In genomic region chr7:123770378-123770777, GRCh38 we compare ENCODE assay signal across 8 cellular contexts. TPM values are rescaled to one million over a fixed set of nuclear protein-coding genes. Genes with fewer than 3 reads are reported as not detected.
DNase-seq lines count a peak whose midpoint lies in the region; ATAC-seq, FAIRE-seq and TF ChIP-seq lines count a peak whose summit lies in the region.

No MANE protein-coding gene starts in this region.

- H3K4me3 ChIP-seq in HCT116 (replicated peaks in 1 of 2; ENCODE audit: low read depth in 1 of 2, low read length in 2 of 2) (no peak overlapping the region), NB4 (ENCODE audit: low read depth, low read length) (no peak overlapping the region), fibroblast of mammary gland (ENCODE audit: control insufficient read depth, low read depth, low read length) (no peak overlapping the region), mesendoderm (ENCODE audit: low read length) (no peak overlapping the region)

- no peak overlapping the region for H3K18ac ChIP-seq in mesendoderm (ENCODE audit: low read length)

- no TSS peak for BruUV-seq in HCT116 (replicated peaks; lab: Mats Ljungman, UMichigan)

- no peak overlapping the region for H4K5ac ChIP-seq in mesendoderm (ENCODE audit: low read length)

- H2BK5ac ChIP-seq in mesendoderm (ENCODE audit: low read length): no peak overlapping the region

- H3K79me2 ChIP-seq in HCT116 (ENCODE audit: insufficient read depth, low read length) (no peaks in the 10 kb centered on the region), mesendoderm (ENCODE audit: control insufficient read depth, insufficient read depth, low read length) (no peaks in the 10 kb centered on the region)

- H3K4me2 ChIP-seq in HCT116 (ENCODE audit: low read length) (no peak overlapping the region), mesendoderm (ENCODE audit: low read length) (no peak overlapping the region)

- no peaks in the 10 kb centered on the region for H4K20me1 ChIP-seq in HCT116 (ENCODE audit: insufficient read depth)

- POLR2A ChIA-PET in HCT116 (lab: Charles Lee): interaction anchor here (1.0 kb wide), 1 partner anchor 79 kb away, joined by 3 read pairs; no protein-coding TSS in a partner anchor
- POLR2A ChIA-PET in activated CD4-positive, alpha-beta T cell treated with anti-CD3 and anti-CD28 coated beads, Interleukin-2, amount 10 ng/mL, durations not matched to agents 7 days and 5 days (lab: Charles Lee): no interaction called here

- DNase-seq in GM18507 (ENCODE audit: extremely low spot score, insufficient read length, low read depth) (no peak), HCT116 (ENCODE audit: low read depth, low spot score) (no peak), NB4 (ENCODE audit: low read depth) (peak; percentile 82), fibroblast of mammary gland (ENCODE audit: low read depth) (peak; percentile 89), NCI-H146 (lab: John Stamatoyannopoulos, UW) (no peak), type B pancreatic cell (ENCODE audit: extremely low spot score, unreplicated experiment) (no peak), mesendoderm (no peak)
- no peak for DNase-seq in activated CD4-positive, alpha-beta T cell treated with anti-CD3 and anti-CD28 coated beads, Interleukin-2, amount 10 ng/mL, durations not matched to agents 7 days and 5 days

- H3K9me3 ChIP-seq in HCT116 (ENCODE audit: control insufficient read depth in 1 of 2, insufficient read depth in 1 of 2, low read depth in 1 of 2, low read length in 2 of 2): no peaks in the 10 kb centered on the region

- WGBS in mesendoderm (ENCODE audit: extremely low coverage, insufficient coverage, low lambda C conversion rate): no CpG with 5 or more reads among the region's 8 CpGs

- peak; percentile 52 for FAIRE-seq in GM18507 (lab: Jason Lieb, UNC)

- H3K36me3 Mint-ChIP-seq in type B pancreatic cell: no peaks in the 10 kb centered on the region
- no peaks in the 10 kb centered on the region for H3K36me3 Mint-ChIP-seq in activated CD4-positive, alpha-beta T cell treated with anti-CD3 and anti-CD28 coated beads, Interleukin-2, amount 10 ng/mL, durations not matched to agents 7 days and 5 days (ENCODE audit: low read depth)

- H2BK120ac ChIP-seq in mesendoderm (ENCODE audit: low read depth, low read length): no peak overlapping the region

- H3K4ac ChIP-seq in mesendoderm (ENCODE audit: low read depth, low read length): no peak overlapping the region

- CTCF ChIA-PET in HCT116 (lab: Charles Lee): no interaction called here
- CTCF ChIA-PET in activated CD4-positive, alpha-beta T cell treated with anti-CD3 and anti-CD28 coated beads, Interleukin-2, amount 10 ng/mL, durations not matched to agents 7 days and 5 days (lab: Charles Lee): interaction anchor here (1.0 kb wide), 1 partner anchor 21 kb away, joined by 3 read pairs; no protein-coding TSS in a partner anchor

- RAD21 ChIA-PET in HCT116 (lab: Charles Lee; ENCODE audit: low non-redundant PET in 1 of 2, low total read pairs in 2 of 2, uncharacterized antibody in 2 of 2, unreplicated experiment in 2 of 2): no interaction called here

- no peaks in the 10 kb centered on the region for H3K27me3 Mint-ChIP-seq in type B pancreatic cell
- H3K27me3 Mint-ChIP-seq in activated CD4-positive, alpha-beta T cell treated with anti-CD3 and anti-CD28 coated beads, Interleukin-2, amount 10 ng/mL, durations not matched to agents 7 days and 5 days: peaks cover 8% of the 10 kb centered on the region

- H3K9me2 ChIP-seq in HCT116 (ENCODE audit: insufficient read depth): no peaks in the 10 kb centered on the region

- no peaks in the 10 kb centered on the region for H3K9me3 Mint-ChIP-seq in type B pancreatic cell
- H3K9me3 Mint-ChIP-seq in activated CD4-positive, alpha-beta T cell treated with anti-CD3 and anti-CD28 coated beads, Interleukin-2, amount 10 ng/mL, durations not matched to agents 7 days and 5 days: peaks cover 2% of the 10 kb centered on the region

- TF ChIP-seq RAD21 in HCT116 (IDR thresholded peaks at IDR 0.05; ENCODE audit: low read depth): no peak

- TF ChIP-seq POLR2A in HCT116 (IDR thresholded peaks at IDR 0.05; ENCODE audit: borderline replicate concordance, extremely low read depth, insufficient read depth, insufficient read length): no peak
- no peak for TF ChIP-seq POLR2A in NB4 (IDR thresholded peaks at IDR 0.05; ENCODE audit: extremely low read depth, insufficient read length)

- no peak overlapping the region for H2BK15ac ChIP-seq in mesendoderm (replicated peaks; ENCODE audit: low read depth)

- TF ChIP-seq CTCF in HCT116 (IDR thresholded peaks at IDR 0.05 in 2 of 3, conservative IDR thresholded peaks at IDR 0.05 in 1 of 3; ENCODE audit: borderline replicate concordance in 1 of 3, insufficient read depth in 1 of 3, low read depth in 2 of 3, low read length in 2 of 3): no peak
- TF ChIP-seq CTCF in NB4 (IDR thresholded peaks at IDR 0.05; ENCODE audit: low read depth, low read length): no peak
- TF ChIP-seq CTCF in fibroblast of mammary gland (conservative IDR thresholded peaks at IDR 0.05; ENCODE audit: control insufficient read depth, insufficient read depth, low read depth, low read length): no peak
- TF ChIP-seq CTCF in type B pancreatic cell (conservative IDR thresholded peaks at IDR 0.05): no peak

- H3K27me3 ChIP-seq in HCT116 (ENCODE audit: insufficient read depth, low read length) (no peaks in the 10 kb centered on the region), mesendoderm (ENCODE audit: insufficient read depth, low read length, poor library complexity) (no peaks in the 10 kb centered on the region)

- peaks cover 0 to 10% of the 10 kb centered on the region in 2 experiments; a peak in 2 of 4 replicates for H3K4me1 ChIP-seq in HCT116 (ENCODE audit: control insufficient read depth in 1 of 2, insufficient read depth in 2 of 2, low read length in 2 of 2)
- H3K4me1 ChIP-seq in mesendoderm (ENCODE audit: control insufficient read depth, low read depth, low read length): no peaks in the 10 kb centered on the region

- no peak for ATAC-seq in HCT116

- H3K23ac ChIP-seq in mesendoderm (ENCODE audit: low read length): no peak overlapping the region

- no peak overlapping the region for H3K27ac Mint-ChIP-seq in type B pancreatic cell
- H3K27ac Mint-ChIP-seq in activated CD4-positive, alpha-beta T cell treated with anti-CD3 and anti-CD28 coated beads, Interleukin-2, amount 10 ng/mL, durations not matched to agents 7 days and 5 days: no peak overlapping the region

- H2AK5ac ChIP-seq in mesendoderm (ENCODE audit: low read length): no peak overlapping the region

- H3K9ac ChIP-seq in HCT116 (ENCODE audit: low read length) (no peak overlapping the region), mesendoderm (ENCODE audit: low read length) (no peak overlapping the region)

- H3K4me1 Mint-ChIP-seq in type B pancreatic cell (ENCODE audit: unreplicated experiment): no peaks in the 10 kb centered on the region
- H3K4me1 Mint-ChIP-seq in activated CD4-positive, alpha-beta T cell treated with anti-CD3 and anti-CD28 coated beads, Interleukin-2, amount 10 ng/mL, durations not matched to agents 7 days and 5 days: peaks cover 7% of the 10 kb centered on the region

- no peak overlapping the region for H3K4me3 Mint-ChIP-seq in type B pancreatic cell
- no peak overlapping the region for H3K4me3 Mint-ChIP-seq in activated CD4-positive, alpha-beta T cell treated with anti-CD3 and anti-CD28 coated beads, Interleukin-2, amount 10 ng/mL, durations not matched to agents 7 days and 5 days

- H3K27ac ChIP-seq in HCT116 (ENCODE audit: low read depth, low read length): no peak overlapping the region
- no peak overlapping the region for H3K27ac ChIP-seq in mesendoderm (ENCODE audit: low read depth, low read length)

- no peaks in the 10 kb centered on the region for H3K36me3 ChIP-seq in HCT116 (ENCODE audit: control insufficient read depth in 1 of 2, insufficient read depth in 2 of 2, low read length in 2 of 2)
- no peaks in the 10 kb centered on the region for H3K36me3 ChIP-seq in mesendoderm (ENCODE audit: control insufficient read depth, insufficient read depth, low read length)

- intact Hi-C loops in HCT116 (cut with micrococcal nuclease): no loop called here

- no peak overlapping the region for H2AFZ ChIP-seq in HCT116 (ENCODE audit: low read depth, low read length, poor library complexity, severe bottlenecking)

- H3K79me1 ChIP-seq in mesendoderm (ENCODE audit: low read length): no peaks in the 10 kb centered on the region

- H4K8ac ChIP-seq in mesendoderm (ENCODE audit: low read depth, low read length): no peak overlapping the region

- H3K56ac ChIP-seq in mesendoderm (ENCODE audit: low read length): no peak overlapping the region

TF ChIP-seq in HCT116, 20 proteins besides CTCF, POLR2A, EP300 and RAD21:
- TF ChIP-seq ZBTB33 (IDR thresholded peaks at IDR 0.05; ENCODE audit: extremely low read depth, insufficient replicate concordance, low read length) (no peak), ZNF274 (IDR thresholded peaks at IDR 0.05; ENCODE audit: low read depth, low read length) (no peak), SP1 (IDR thresholded peaks at IDR 0.05; ENCODE audit: low read depth) (no peak), FOSL1 (IDR thresholded peaks at IDR 0.05; ENCODE audit: low read depth) (0 out of 2 replicates have a peak, but pooled peaks have one; percentile 12), ELF1 (IDR thresholded peaks at IDR 0.05; ENCODE audit: borderline replicate concordance, low read depth) (no peak)

RNA-seq across cellular contexts. Expression of gene WASL, which starts 21.6 kb away (rescaled TPM):
- total RNA-seq in HCT116 (2021; ENCODE audit: unreplicated experiment) (26.2 TPM), type B pancreatic cell (ENCODE audit: low replicate concordance) (34.4 and 47.5 TPM in 2 replicates)
- 9.8 and 10.9 TPM in 2 replicates for polyA plus RNA-seq in HCT116 (2012)
- 28.2 TPM for polyA plus RNA-seq in mesendoderm (2013, experiment 1 of 2)
- 29.0 TPM for polyA plus RNA-seq in mesendoderm (2013, experiment 2 of 2)
- 1 to 10 TPM; 6.2 to 7.7 TPM for total RNA-seq in activated CD4-positive, alpha-beta T cell treated with anti-CD3 and anti-CD28 coated beads, Interleukin-2, amount 10 ng/mL, durations not matched to agents 7 days and 5 days

Comparison
In these comparisons a context has a peak if more than half of its experiments do, and no peak if none do; other contexts are left out.
1. DNase-seq: peak in NB4 (single experiment) and fibroblast of mammary gland (single experiment); none in GM18507 (single experiment), HCT116 (single experiment), NCI-H146 (single experiment), type B pancreatic cell (single experiment), mesendoderm (single experiment) and activated CD4-positive, alpha-beta T cell treated with anti-CD3 and anti-CD28 coated beads, Interleukin-2, amount 10 ng/mL, durations not matched to agents 7 days and 5 days (single experiment).